Comparison of ENCODE assay signal across 13 cellular contexts in the genomic region with DNA sequence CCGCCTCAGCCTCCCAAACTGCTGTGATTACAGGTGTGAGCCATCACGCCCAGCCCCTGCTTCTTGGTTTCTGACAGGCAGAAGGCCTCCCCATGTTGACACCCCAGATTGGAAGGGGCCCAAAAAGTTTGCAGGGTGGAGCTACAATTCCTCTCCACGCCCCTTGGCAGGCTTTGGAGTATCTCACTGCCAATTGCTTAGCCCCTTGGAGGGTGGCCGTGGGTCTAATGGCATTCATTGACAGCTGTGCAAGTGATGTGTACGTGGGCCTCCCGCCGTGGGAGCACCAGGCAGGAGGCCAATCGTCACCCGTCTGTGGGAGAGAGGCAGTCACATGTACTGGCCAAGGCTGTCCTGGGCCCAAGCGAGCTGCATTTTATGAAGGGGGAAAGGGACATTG.
DNase-seq lines count a peak whose midpoint lies in the region; ATAC-seq and TF ChIP-seq lines count a peak whose summit lies in the region.
"Had no signal": no experiment of that assay in that cellular context is flagged by ENCODE, and none has a peak within 500 bp of the region (broad histone marks: within the 10 kb centered on the region; RNA-seq: fewer than 3 reads in every experiment).

No MANE protein-coding gene starts in this region.

- peak; percentile 6 to 36 for ATAC-seq in right cardiac atrium
- no peak for ATAC-seq in GM19452 (IDR thresholded peaks at IDR 0.05; ENCODE audit: unreplicated experiment)
- ATAC-seq: WTC11 had no signal

- TF ChIP-seq CTCF in CD14-positive monocyte (IDR thresholded peaks at IDR 0.05) (no peak), breast epithelium (IDR thresholded peaks at IDR 0.05) (no peak)

- peaks cover 67 to 68% of the 10 kb centered on the region in 2 donors for H3K36me3 Mint-ChIP-seq in CD14-positive monocyte
- H3K36me3 Mint-ChIP-seq in activated CD4-positive, alpha-beta memory T cell treated with anti-CD3 and anti-CD28 coated beads for 36 hours, result peaks cover 8% of the 10 kb centered on the region

- DNase-seq in CD14-positive monocyte (ENCODE audit: low spot score), result no peak
- DNase-seq in breast epithelium (ENCODE audit: low spot score in 2 of 2), result no peak
- DNase-seq in right cardiac atrium, result peak; percentile 85 to 89 (median 85)
- no peak for DNase-seq in activated CD4-positive, alpha-beta memory T cell treated with anti-CD3 and anti-CD28 coated beads for 36 hours
- no peak for DNase-seq in OCI-M1 (lab: John Stamatoyannopoulos, UW)
- DNase-seq in NCI-H1436 (lab: John Stamatoyannopoulos, UW), result no peak
- DNase-seq: activated T-cell treated with anti-CD3 and anti-CD28 coated beads, Interleukin-2, amount 50 U/mL, for 1 hour; NCI-H1417; NCI-H526 had no signal

- peak overlapping the region; percentile 68 to 99 (median 80) for H3K27ac Mint-ChIP-seq in CD14-positive monocyte
- no peak overlapping the region for H3K27ac Mint-ChIP-seq in activated CD4-positive, alpha-beta memory T cell treated with anti-CD3 and anti-CD28 coated beads for 36 hours

- CTCF ChIA-PET in activated CD4-positive, alpha-beta memory T cell treated with anti-CD3 and anti-CD28 coated beads for 36 hours (lab: Charles Lee), result no interaction called here

- H3K9me3 ChIP-seq in breast epithelium, result no peaks in the 10 kb centered on the region
- H3K9me3 ChIP-seq in right cardiac atrium (ENCODE audit: control insufficient read depth, low read length), result no peaks in the 10 kb centered on the region
- H3K9me3 ChIP-seq in skeletal muscle tissue (ENCODE audit: control insufficient read depth in 3 of 3, low read length in 3 of 3), result no peaks in the 10 kb centered on the region
- H3K9me3 ChIP-seq: HAP-1 had no signal

- H3K27me3 ChIP-seq in breast epithelium (no peaks in the 10 kb centered on the region), right cardiac atrium (ENCODE audit: control insufficient read depth, insufficient read depth) (no peaks in the 10 kb centered on the region), skeletal muscle tissue (ENCODE audit: control insufficient read depth in 3 of 3, insufficient read depth in 3 of 3, low read length in 3 of 3) (no peaks in the 10 kb centered on the region)

- WGBS in right cardiac atrium, result 35% methylated on average over 10 of the region's 10 CpGs

- H3K4me3 Mint-ChIP-seq in CD14-positive monocyte, result no peak overlapping the region
- H3K4me3 Mint-ChIP-seq in activated CD4-positive, alpha-beta memory T cell treated with anti-CD3 and anti-CD28 coated beads for 36 hours, result no peak overlapping the region
- H3K4me3 Mint-ChIP-seq: WTC11 had no signal

- H3K27me3 Mint-ChIP-seq in CD14-positive monocyte (ENCODE audit: low read depth in 3 of 3), result peaks cover 0 to 4% (median 1%) of the 10 kb centered on the region in 3 donors
- H3K27me3 Mint-ChIP-seq in activated CD4-positive, alpha-beta memory T cell treated with anti-CD3 and anti-CD28 coated beads for 36 hours, result no peaks in the 10 kb centered on the region

- H3K4me1 ChIP-seq in breast epithelium (peaks cover 11 to 28% of the 10 kb centered on the region in 2 donors), right cardiac atrium (ENCODE audit: control insufficient read depth, insufficient read depth, low read length) (peaks cover 30% of the 10 kb centered on the region), skeletal muscle tissue (ENCODE audit: control insufficient read depth in 3 of 3, insufficient read depth in 3 of 3, low read length in 3 of 3) (peaks cover 58 to 88% (median 80%) of the 10 kb centered on the region in 3 donors)
- H3K4me1 ChIP-seq: HAP-1 had no signal

- H3K4me1 Mint-ChIP-seq in CD14-positive monocyte, result peaks cover 58% of the 10 kb centered on the region
- peaks cover 1% of the 10 kb centered on the region for H3K4me1 Mint-ChIP-seq in activated CD4-positive, alpha-beta memory T cell treated with anti-CD3 and anti-CD28 coated beads for 36 hours (ENCODE audit: low read depth)

- H3K9me3 Mint-ChIP-seq in CD14-positive monocyte, result no peaks in the 10 kb centered on the region
- no peaks in the 10 kb centered on the region for H3K9me3 Mint-ChIP-seq in activated CD4-positive, alpha-beta memory T cell treated with anti-CD3 and anti-CD28 coated beads for 36 hours
- H3K9me3 Mint-ChIP-seq: WTC11 had no signal

- peak overlapping the region; percentile 76 to 86 for H3K27ac ChIP-seq in breast epithelium
- H3K27ac ChIP-seq in right cardiac atrium (ENCODE audit: low read length), result peak overlapping the region; percentile 87
- H3K27ac ChIP-seq in skeletal muscle tissue (ENCODE audit: low read depth, low read length), result peak overlapping the region; percentile 92

- H3K36me3 ChIP-seq in breast epithelium (peaks cover 5% of the 10 kb centered on the region), skeletal muscle tissue (ENCODE audit: control insufficient read depth in 3 of 3, insufficient read depth in 3 of 3, low read length in 3 of 3) (peaks cover 11 to 23% (median 15%) of the 10 kb centered on the region in 3 donors)
- H3K36me3 ChIP-seq: HAP-1 had no signal

- intact Hi-C loops in CD14-positive monocyte (cut with micrococcal nuclease) (loop anchor here in 1 of 2 donors (5.0 kb wide), 1 partner anchor 36 kb away; no protein-coding TSS in a partner anchor), breast epithelium (cut with DNase I; ENCODE audit: low total_unique reads) (no loop called here), right cardiac atrium (cut with DNase I) (loop anchor here in 1 of 4 donors (5.0 kb wide), 1 partner anchor 51 kb away; no protein-coding TSS in a partner anchor)
- intact Hi-C loops in activated CD4-positive, alpha-beta memory T cell treated with anti-CD3 and anti-CD28 coated beads for 36 hours (cut with micrococcal nuclease), result no loop called here

- POLR2A ChIA-PET in activated CD4-positive, alpha-beta memory T cell treated with anti-CD3 and anti-CD28 coated beads for 36 hours (lab: Charles Lee), result no interaction called here

- peak overlapping the region in 1 of 3 donors; percentile 79 for H3K9ac ChIP-seq in skeletal muscle tissue (ENCODE audit: low read depth in 1 of 3, low read length in 3 of 3)

- H3K4me3 ChIP-seq in breast epithelium (no peak overlapping the region), right cardiac atrium (ENCODE audit: low read length) (no peak overlapping the region), skeletal muscle tissue (ENCODE audit: low read length in 3 of 3) (peak overlapping the region in 2 of 3 donors; percentile 54 to 67)
- H3K4me3 ChIP-seq: HAP-1 had no signal

- TF ChIP-seq POLR2A in breast epithelium (IDR thresholded peaks at IDR 0.05), result no peak

Comparison
In these comparisons a context has a peak if more than half of its experiments do, and no peak if none do; other contexts are left out.
1. DNase-seq: peak in right cardiac atrium (3 of 3); none in CD14-positive monocyte (single experiment), breast epithelium (0 of 2), activated CD4-positive, alpha-beta memory T cell treated with anti-CD3 and anti-CD28 coated beads for 36 hours (single experiment), OCI-M1 (single experiment) and NCI-H1436 (single experiment).
2. H3K4me3 ChIP-seq: peak in skeletal muscle tissue (2 of 3); none in breast epithelium (0 of 3) and right cardiac atrium (single experiment).
3. Peak in every context shown above with its lines, with median percentiles within 50 percentile points of each other: H3K27ac ChIP-seq.